In the genomic region with DNA sequence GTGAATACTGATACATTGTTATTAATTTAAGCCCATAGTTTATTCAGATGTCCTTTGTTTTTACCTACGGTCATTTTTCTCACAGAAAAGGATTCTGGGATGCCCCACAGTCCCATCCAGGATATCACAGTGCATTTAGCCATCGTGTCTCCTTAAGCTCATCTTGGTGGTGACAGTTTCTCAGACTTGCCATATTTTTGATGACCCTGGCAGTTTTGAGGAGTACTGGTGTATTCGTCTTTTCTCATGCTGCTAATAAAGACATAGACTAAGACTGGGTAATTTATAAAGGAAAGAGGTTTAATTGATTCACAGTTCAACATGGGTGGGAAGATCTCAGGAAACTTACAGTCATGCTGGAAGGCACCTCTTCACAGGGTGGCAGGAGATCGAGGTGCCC, we compare ENCODE assay signal across 29 cellular contexts.
"Had no signal": no experiment of that assay in that cellular context is flagged by ENCODE, and none has a peak within 500 bp of the region (broad histone marks: within the 10 kb centered on the region; RNA-seq: fewer than 3 reads in every experiment).

No MANE protein-coding gene starts in this region.

- H3K4me1 Mint-ChIP-seq: stimulated activated effector memory CD8-positive, alpha-beta T cell treated with anti-CD3 and anti-CD28 coated beads, Interleukin-12 subunit alpha, Interleukin-12 subunit beta, amount 100 ng/mL, for 72 hours; stimulated activated memory B cell treated with anti-CD40 and anti-IgM and Interleukin-4, amounts not matched to agents 10 μg/mL and 1 μg/mL and 100 μg/mL, for 72 hours; stimulated activated naive B cell treated with anti-CD40 and anti-IgM and Interleukin-4, amounts not matched to agents 10 μg/mL and 1 μg/mL and 100 μg/mL, for 72 hours; stimulated activated naive CD8-positive, alpha-beta T cell treated with anti-CD3 and anti-CD28 coated beads, Interleukin-15, amount 100 ng/mL, for 72 hours had no signal

- DNase-seq: stimulated activated CD4-positive, alpha-beta T cell treated with anti-CD3 and anti-CD28 coated beads, Interleukin-2, amount 100 ng/mL, for 48 hours; stimulated activated CD4-positive, alpha-beta T cell treated with anti-CD3 and anti-CD28 coated beads, Interleukin-4, amount 100 ng/mL, for 1 hour; stimulated activated CD4-positive, alpha-beta T cell treated with anti-CD3 and anti-CD28 coated beads, Interleukin-4, amount 100 ng/mL, for 24 hours; stimulated activated CD4-positive, alpha-beta T cell treated with anti-CD3 and anti-CD28 coated beads, Interleukin-4, amount 100 ng/mL, for 4 hours; stimulated activated CD8-positive, alpha-beta memory T cell treated with anti-CD3 and anti-CD28 coated beads, Interleukin-4, amount 100 ng/mL, for 48 hours; stimulated activated naive B cell treated with anti-CD40 and anti-IgM and Interleukin-4, amounts not matched to agents 10 μg/mL and 1 μg/mL and 100 μg/mL, for 72 hours; stimulated activated naive CD4-positive, alpha-beta T cell; stimulated activated naive CD4-positive, alpha-beta T cell treated with Interleukin-2 at 50 U/mL for 16 hours; stimulated activated naive CD8-positive, alpha-beta T cell treated with anti-CD3 and anti-CD28 coated beads, Interleukin-15, amount 100 ng/mL, for 72 hours; stimulated activated naive CD8-positive, alpha-beta T cell treated with anti-CD3 and anti-CD28 coated beads, Interleukin-15, Interleukin-2, amounts not matched to agents 100 U/mL and 50 U/mL, for 24 hours; stomach; substantia nigra; testis; thyroid gland; tibial artery; transverse colon; trophoblast cell; upper lobe of left lung; upper lobe of right lung; uterus had no signal

- H3K27me3 Mint-ChIP-seq: stimulated activated memory B cell treated with anti-CD40 and anti-IgM and Interleukin-4, amounts not matched to agents 10 μg/mL and 1 μg/mL and 100 μg/mL, for 72 hours; stimulated activated naive B cell treated with anti-CD40 and anti-IgM and Interleukin-4, amounts not matched to agents 10 μg/mL and 1 μg/mL and 100 μg/mL, for 72 hours; stimulated activated naive CD8-positive, alpha-beta T cell treated with anti-CD3 and anti-CD28 coated beads, Interleukin-15, Interleukin-2, amounts not matched to agents 100 ng/mL and 50 ng/mL, for 24 hours had no signal

- H3K27me3 ChIP-seq: suprapubic skin, testis, thyroid gland, tibial nerve, transverse colon, upper lobe of left lung, uterus, vagina had no signal

- H3K4me3 ChIP-seq: stomach, suprapubic skin, testis, thoracic aorta, thyroid gland, tibial artery, tibial nerve, transverse colon, upper lobe of left lung, upper lobe of right lung, uterus, vagina had no signal

- H3K4me3 Mint-ChIP-seq: stimulated activated effector memory CD8-positive, alpha-beta T cell treated with anti-CD3 and anti-CD28 coated beads, Interleukin-12 subunit alpha, Interleukin-12 subunit beta, amount 100 ng/mL, for 72 hours; stimulated activated memory B cell treated with anti-CD40 and anti-IgM and Interleukin-4, amounts not matched to agents 10 μg/mL and 1 μg/mL and 100 μg/mL, for 72 hours; stimulated activated naive B cell treated with anti-CD40 and anti-IgM and Interleukin-4, amounts not matched to agents 10 μg/mL and 1 μg/mL and 100 μg/mL, for 72 hours; stimulated activated naive CD8-positive, alpha-beta T cell treated with anti-CD3 and anti-CD28 coated beads, Interleukin-15, amount 100 ng/mL, for 72 hours; stimulated activated naive CD8-positive, alpha-beta T cell treated with anti-CD3 and anti-CD28 coated beads, Interleukin-15, Interleukin-2, amounts not matched to agents 100 ng/mL and 50 ng/mL, for 24 hours; type B pancreatic cell had no signal

- H3K36me3 Mint-ChIP-seq: stimulated activated effector memory CD8-positive, alpha-beta T cell treated with anti-CD3 and anti-CD28 coated beads, Interleukin-12 subunit alpha, Interleukin-12 subunit beta, amount 100 ng/mL, for 72 hours; stimulated activated memory B cell treated with anti-CD40 and anti-IgM and Interleukin-4, amounts not matched to agents 10 μg/mL and 1 μg/mL and 100 μg/mL, for 72 hours; stimulated activated naive B cell treated with anti-CD40 and anti-IgM and Interleukin-4, amounts not matched to agents 10 μg/mL and 1 μg/mL and 100 μg/mL, for 72 hours; type B pancreatic cell had no signal

- H3K9me3 Mint-ChIP-seq: stimulated activated effector memory CD8-positive, alpha-beta T cell treated with anti-CD3 and anti-CD28 coated beads, Interleukin-12 subunit alpha, Interleukin-12 subunit beta, amount 100 ng/mL, for 72 hours; stimulated activated naive CD8-positive, alpha-beta T cell treated with anti-CD3 and anti-CD28 coated beads, Interleukin-15, amount 100 ng/mL, for 72 hours; stimulated activated naive CD8-positive, alpha-beta T cell treated with anti-CD3 and anti-CD28 coated beads, Interleukin-15, Interleukin-2, amounts not matched to agents 100 ng/mL and 50 ng/mL, for 24 hours; type B pancreatic cell had no signal

- FAIRE-seq: urothelium cell line had no signal

- H3K27ac Mint-ChIP-seq: stimulated activated effector memory CD8-positive, alpha-beta T cell treated with anti-CD3 and anti-CD28 coated beads, Interleukin-12 subunit alpha, Interleukin-12 subunit beta, amount 100 ng/mL, for 72 hours; stimulated activated memory B cell treated with anti-CD40 and anti-IgM and Interleukin-4, amounts not matched to agents 10 μg/mL and 1 μg/mL and 100 μg/mL, for 72 hours; stimulated activated naive B cell treated with anti-CD40 and anti-IgM and Interleukin-4, amounts not matched to agents 10 μg/mL and 1 μg/mL and 100 μg/mL, for 72 hours; stimulated activated naive CD8-positive, alpha-beta T cell treated with anti-CD3 and anti-CD28 coated beads, Interleukin-15, Interleukin-2, amounts not matched to agents 100 ng/mL and 50 ng/mL, for 24 hours; type B pancreatic cell had no signal

- H3K36me3 ChIP-seq: stomach, suprapubic skin, thoracic aorta, thyroid gland, tibial artery, tibial nerve, transverse colon, upper lobe of left lung, upper lobe of right lung, uterus, vagina had no signal

- H3K4me1 ChIP-seq: stomach, suprapubic skin, testis, tibial artery, transverse colon, upper lobe of right lung, uterus, vagina had no signal

- H3K9me3 ChIP-seq: stomach, suprapubic skin, testis, thoracic aorta, thyroid gland, tibial artery, transverse colon, upper lobe of left lung, upper lobe of right lung, uterus, vagina had no signal

- H3K27ac ChIP-seq: stomach, suprapubic skin, testis, thoracic aorta, thyroid gland, tibial artery, transverse colon, upper lobe of right lung, uterus, vagina had no signal

- ATAC-seq: stimulated activated effector memory CD8-positive, alpha-beta T cell treated with anti-CD3 and anti-CD28 coated beads, Interleukin-12 subunit alpha, Interleukin-12 subunit beta, amount 100 ng/mL, for 72 hours; stimulated activated memory B cell treated with anti-CD40 and anti-IgM and Interleukin-4, amounts not matched to agents 10 μg/mL and 1 μg/mL and 100 μg/mL, for 72 hours; stimulated activated naive B cell treated with anti-CD40 and anti-IgM and Interleukin-4, amounts not matched to agents 10 μg/mL and 1 μg/mL and 100 μg/mL, for 72 hours; stimulated activated naive CD8-positive, alpha-beta T cell treated with anti-CD3 and anti-CD28 coated beads, Interleukin-15, amount 100 ng/mL, for 72 hours; stimulated activated naive CD8-positive, alpha-beta T cell treated with anti-CD3 and anti-CD28 coated beads, Interleukin-15, Interleukin-2, amounts not matched to agents 100 U/mL and 50 U/mL, for 24 hours; upper lobe of right lung had no signal
